Comparison of ENCODE assay signal across 1 cellular context in genomic region chr20:44597516-44597915, GRCh38.
TF ChIP-seq lines count a peak whose summit lies in the region.

No MANE protein-coding gene starts in this region.

TF ChIP-seq in GM23338, 12 proteins besides CTCF, POLR2A, EP300 and RAD21 (continued from another document):
- TF ChIP-seq, protein P1, sequence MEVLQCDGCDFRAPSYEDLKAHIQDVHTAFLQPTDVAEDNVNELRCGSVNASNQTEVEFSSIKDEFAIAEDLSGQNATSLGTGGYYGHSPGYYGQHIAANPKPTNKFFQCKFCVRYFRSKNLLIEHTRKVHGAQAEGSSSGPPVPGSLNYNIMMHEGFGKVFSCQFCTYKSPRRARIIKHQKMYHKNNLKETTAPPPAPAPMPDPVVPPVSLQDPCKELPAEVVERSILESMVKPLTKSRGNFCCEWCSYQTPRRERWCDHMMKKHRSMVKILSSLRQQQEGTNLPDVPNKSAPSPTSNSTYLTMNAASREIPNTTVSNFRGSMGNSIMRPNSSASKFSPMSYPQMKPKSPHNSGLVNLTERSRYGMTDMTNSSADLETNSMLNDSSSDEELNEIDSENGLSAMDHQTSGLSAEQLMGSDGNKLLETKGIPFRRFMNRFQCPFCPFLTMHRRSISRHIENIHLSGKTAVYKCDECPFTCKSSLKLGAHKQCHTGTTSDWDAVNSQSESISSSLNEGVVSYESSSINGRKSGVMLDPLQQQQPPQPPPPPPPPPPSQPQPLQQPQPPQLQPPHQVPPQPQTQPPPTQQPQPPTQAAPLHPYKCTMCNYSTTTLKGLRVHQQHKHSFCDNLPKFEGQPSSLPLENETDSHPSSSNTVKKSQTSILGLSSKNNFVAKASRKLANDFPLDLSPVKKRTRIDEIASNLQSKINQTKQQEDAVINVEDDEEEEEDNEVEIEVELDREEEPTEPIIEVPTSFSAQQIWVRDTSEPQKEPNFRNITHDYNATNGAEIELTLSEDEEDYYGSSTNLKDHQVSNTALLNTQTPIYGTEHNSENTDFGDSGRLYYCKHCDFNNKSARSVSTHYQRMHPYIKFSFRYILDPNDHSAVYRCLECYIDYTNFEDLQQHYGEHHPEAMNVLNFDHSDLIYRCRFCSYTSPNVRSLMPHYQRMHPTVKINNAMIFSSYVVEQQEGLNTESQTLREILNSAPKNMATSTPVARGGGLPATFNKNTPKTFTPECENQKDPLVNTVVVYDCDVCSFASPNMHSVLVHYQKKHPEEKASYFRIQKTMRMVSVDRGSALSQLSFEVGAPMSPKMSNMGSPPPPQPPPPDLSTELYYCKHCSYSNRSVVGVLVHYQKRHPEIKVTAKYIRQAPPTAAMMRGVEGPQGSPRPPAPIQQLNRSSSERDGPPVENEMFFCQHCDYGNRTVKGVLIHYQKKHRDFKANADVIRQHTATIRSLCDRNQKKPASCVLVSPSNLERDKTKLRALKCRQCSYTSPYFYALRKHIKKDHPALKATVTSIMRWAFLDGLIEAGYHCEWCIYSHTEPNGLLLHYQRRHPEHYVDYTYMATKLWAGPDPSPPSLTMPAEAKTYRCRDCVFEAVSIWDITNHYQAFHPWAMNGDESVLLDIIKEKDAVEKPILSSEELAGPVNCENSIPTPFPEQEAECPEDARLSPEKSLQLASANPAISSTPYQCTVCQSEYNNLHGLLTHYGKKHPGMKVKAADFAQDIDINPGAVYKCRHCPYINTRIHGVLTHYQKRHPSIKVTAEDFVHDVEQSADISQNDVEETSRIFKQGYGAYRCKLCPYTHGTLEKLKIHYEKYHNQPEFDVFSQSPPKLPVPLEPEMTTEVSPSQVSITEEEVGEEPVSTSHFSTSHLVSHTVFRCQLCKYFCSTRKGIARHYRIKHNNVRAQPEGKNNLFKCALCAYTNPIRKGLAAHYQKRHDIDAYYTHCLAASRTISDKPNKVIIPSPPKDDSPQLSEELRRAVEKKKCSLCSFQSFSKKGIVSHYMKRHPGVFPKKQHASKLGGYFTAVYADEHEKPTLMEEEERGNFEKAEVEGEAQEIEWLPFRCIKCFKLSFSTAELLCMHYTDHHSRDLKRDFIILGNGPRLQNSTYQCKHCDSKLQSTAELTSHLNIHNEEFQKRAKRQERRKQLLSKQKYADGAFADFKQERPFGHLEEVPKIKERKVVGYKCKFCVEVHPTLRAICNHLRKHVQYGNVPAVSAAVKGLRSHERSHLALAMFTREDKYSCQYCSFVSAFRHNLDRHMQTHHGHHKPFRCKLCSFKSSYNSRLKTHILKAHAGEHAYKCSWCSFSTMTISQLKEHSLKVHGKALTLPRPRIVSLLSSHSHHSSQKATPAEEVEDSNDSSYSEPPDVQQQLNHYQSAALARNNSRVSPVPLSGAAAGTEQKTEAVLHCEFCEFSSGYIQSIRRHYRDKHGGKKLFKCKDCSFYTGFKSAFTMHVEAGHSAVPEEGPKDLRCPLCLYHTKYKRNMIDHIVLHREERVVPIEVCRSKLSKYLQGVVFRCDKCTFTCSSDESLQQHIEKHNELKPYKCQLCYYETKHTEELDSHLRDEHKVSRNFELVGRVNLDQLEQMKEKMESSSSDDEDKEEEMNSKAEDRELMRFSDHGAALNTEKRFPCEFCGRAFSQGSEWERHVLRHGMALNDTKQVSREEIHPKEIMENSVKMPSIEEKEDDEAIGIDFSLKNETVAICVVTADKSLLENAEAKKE (CRISPR knock-in tag; IDR thresholded peaks at IDR 0.05): no peak
- no peak for TF ChIP-seq POLR2AphosphoS5 (IDR thresholded peaks at IDR 0.05; ENCODE audit: low read depth)
- no peak for TF ChIP-seq EZH2phosphoT487 (IDR thresholded peaks at IDR 0.05; ENCODE audit: unreplicated experiment)
- TF ChIP-seq, protein P2, sequence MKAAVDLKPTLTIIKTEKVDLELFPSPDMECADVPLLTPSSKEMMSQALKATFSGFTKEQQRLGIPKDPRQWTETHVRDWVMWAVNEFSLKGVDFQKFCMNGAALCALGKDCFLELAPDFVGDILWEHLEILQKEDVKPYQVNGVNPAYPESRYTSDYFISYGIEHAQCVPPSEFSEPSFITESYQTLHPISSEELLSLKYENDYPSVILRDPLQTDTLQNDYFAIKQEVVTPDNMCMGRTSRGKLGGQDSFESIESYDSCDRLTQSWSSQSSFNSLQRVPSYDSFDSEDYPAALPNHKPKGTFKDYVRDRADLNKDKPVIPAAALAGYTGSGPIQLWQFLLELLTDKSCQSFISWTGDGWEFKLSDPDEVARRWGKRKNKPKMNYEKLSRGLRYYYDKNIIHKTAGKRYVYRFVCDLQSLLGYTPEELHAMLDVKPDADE (IDR thresholded peaks at IDR 0.05): no peak
- TF ChIP-seq EZH2 (IDR thresholded peaks at IDR 0.05; ENCODE audit: low read depth, unreplicated experiment): no peak
- no peak for TF ChIP-seq ZNF114 (CRISPR knock-in tag; IDR thresholded peaks at IDR 0.05)
